Comparison of ENCODE assay signal across 1 cellular context in the genomic region with DNA sequence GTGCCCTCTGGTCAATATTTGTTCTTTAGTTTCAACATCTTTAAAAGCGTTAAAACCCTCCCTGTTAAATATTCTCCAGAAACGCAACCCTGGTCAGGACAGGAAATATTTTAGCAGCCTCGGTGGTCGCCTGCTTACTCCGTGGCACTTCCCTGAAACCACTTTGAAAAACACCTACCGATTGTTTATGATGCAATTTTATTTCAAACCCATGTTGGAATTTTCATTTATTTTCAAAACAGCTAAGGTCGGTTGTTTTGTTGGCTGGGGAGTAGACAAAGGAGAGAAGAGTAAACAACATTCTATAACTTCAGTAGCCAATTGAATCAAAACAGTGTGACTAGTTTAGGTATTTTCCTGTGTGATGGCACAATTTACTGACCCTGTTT.
A peak's percentile ranks its signal among the peaks of the same experiment; 100 is the strongest.
TF ChIP-seq lines count a peak whose summit lies in the region.

No MANE protein-coding gene starts in this region.

TF ChIP-seq in liver, 16 proteins besides CTCF, POLR2A, EP300 and RAD21 (continued from another document):
- TF ChIP-seq REST (IDR thresholded peaks at IDR 0.05) (no peak), EGR1 (IDR thresholded peaks at IDR 0.05; ENCODE audit: low read depth in 2 of 2) (no peak), ATF3 (IDR thresholded peaks at IDR 0.05) (no peak), FOXA2 (IDR thresholded peaks at IDR 0.05) (peak; percentile 56), JUND (IDR thresholded peaks at IDR 0.05) (no peak), TAF1 (conservative IDR thresholded peaks at IDR 0.05) (peak; percentile 64), RXRA (IDR thresholded peaks at IDR 0.05) (no peak), GABPA (IDR thresholded peaks at IDR 0.05 in 1 of 2, conservative IDR thresholded peaks at IDR 0.05 in 1 of 2) (no peak), SP1 (IDR thresholded peaks at IDR 0.05) (peak; percentile 0), ZBTB33 (IDR thresholded peaks at IDR 0.05) (peak; percentile 33), NR2F2 (IDR thresholded peaks at IDR 0.05) (no peak), YY1 (IDR thresholded peaks at IDR 0.05) (no peak), FOXA1 (IDR thresholded peaks at IDR 0.05) (no peak), HNF4G (IDR thresholded peaks at IDR 0.05) (no peak)
